Comparison of ENCODE assay signal across 20 cellular contexts in genomic region chr1:13771745-13772144, GRCh38.
"Had no signal": no experiment of that assay in that cellular context is flagged by ENCODE, and none has a peak within 500 bp of the region (broad histone marks: within the 10 kb centered on the region; RNA-seq: fewer than 3 reads in every experiment).

No MANE protein-coding gene starts in this region.

- H3K9me3 Mint-ChIP-seq: activated naive CD4-positive, alpha-beta T cell treated with anti-CD3 and anti-CD28 coated beads, Interleukin-2, amount 50 U/mL, for 72 hours; T-helper 2 cell treated with Interferon-gamma antibody and Interleukin-4, amounts not matched to agents 5 μg/mL and 100 μg/mL, for 36 hours had no signal

- H3K4me3 Mint-ChIP-seq: T-helper 2 cell treated with Interferon-gamma antibody and Interleukin-4, amounts not matched to agents 5 μg/mL and 100 μg/mL, for 36 hours had no signal

- DNase-seq: activated CD4-positive, alpha-beta T cell treated with anti-CD3 and anti-CD28 coated beads, Interleukin-2, amount 50 U/mL, for 1 hour; activated effector memory CD4-positive, alpha-beta T cell treated with Interleukin-2 at 50 U/mL for 16 hours; activated T-cell treated with anti-CD3 and anti-CD28 coated beads for 4 hours; amygdala; body of pancreas; caudate nucleus; colonic mucosa; foreskin fibroblast; kidney glomerular epithelial cell; mesendoderm; stimulated activated CD4-positive, alpha-beta T cell treated with anti-CD3 and anti-CD28 coated beads, Interleukin-15, amount 100 ng/mL, for 24 hours; stimulated activated CD4-positive, alpha-beta T cell treated with anti-CD3 and anti-CD28 coated beads, Interleukin-4, amount 100 ng/mL, for 1 hour; stimulated activated naive CD4-positive, alpha-beta T cell; SW 1271; transverse colon had no signal

- ATAC-seq: activated naive CD4-positive, alpha-beta T cell treated with anti-CD3 and anti-CD28 coated beads, Interleukin-2, amount 50 U/mL, for 72 hours; body of pancreas had no signal

- H3K27ac Mint-ChIP-seq: activated naive CD4-positive, alpha-beta T cell treated with anti-CD3 and anti-CD28 coated beads, Interleukin-2, amount 50 U/mL, for 72 hours; T-helper 2 cell treated with Interferon-gamma antibody and Interleukin-4, amounts not matched to agents 5 μg/mL and 100 μg/mL, for 36 hours had no signal

- H3K4me3 ChIP-seq: body of pancreas, colonic mucosa, esophagus muscularis mucosa, skin epidermis, transverse colon, vagina had no signal
